Comparison of ENCODE assay signal across 18 cellular contexts in the genomic region with DNA sequence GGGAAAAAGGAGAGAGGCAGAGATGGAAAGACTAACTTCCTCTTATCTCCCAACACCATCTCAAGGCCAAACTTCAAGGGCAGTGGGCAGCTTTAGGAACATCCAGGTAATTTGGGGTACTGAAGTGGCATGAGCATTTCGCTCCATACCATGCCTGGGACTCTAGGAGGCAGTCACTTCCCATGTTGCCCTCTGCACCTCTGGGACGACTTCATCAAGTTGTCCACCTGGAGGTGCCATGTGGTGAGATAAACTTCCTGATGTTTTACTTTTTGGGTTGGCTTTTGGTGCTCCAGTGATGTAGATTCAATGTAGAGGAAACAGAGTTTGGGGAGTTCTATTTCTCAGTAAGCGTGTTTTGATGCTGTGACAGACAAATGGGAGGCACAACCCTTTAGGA. TPM values are rescaled to one million over a fixed set of nuclear protein-coding genes. Genes with fewer than 3 reads are reported as not detected.
DNase-seq lines count a peak whose midpoint lies in the region; ATAC-seq and TF ChIP-seq lines count a peak whose summit lies in the region.
"Had no signal": no experiment of that assay in that cellular context is flagged by ENCODE, and none has a peak within 500 bp of the region (broad histone marks: within the 10 kb centered on the region; RNA-seq: fewer than 3 reads in every experiment).

No MANE protein-coding gene starts in this region.

- no peak overlapping the region for H3K4me2 ChIP-seq in GM23338

- no peaks in the 10 kb centered on the region for H3K27me3 ChIP-seq in GM23338 (ENCODE audit: insufficient read depth)
- no peaks in the 10 kb centered on the region for H3K27me3 ChIP-seq in kidney epithelial cell (ENCODE audit: control insufficient read depth, insufficient read depth, low read length)
- no peaks in the 10 kb centered on the region for H3K27me3 ChIP-seq in lower lobe of right lung (ENCODE audit: low read depth)
- H3K27me3 ChIP-seq: MG63 had no signal

- intact Hi-C loops in lower lobe of right lung (cut with DNase I) = no loop called here

- H3K36me3 ChIP-seq in GM23338 (ENCODE audit: insufficient read depth) (no peaks in the 10 kb centered on the region), kidney epithelial cell (ENCODE audit: control insufficient read depth, insufficient read depth, low read length) (no peaks in the 10 kb centered on the region), lower lobe of right lung (no peaks in the 10 kb centered on the region)
- H3K36me3 ChIP-seq: MG63 had no signal

- no peak overlapping the region for H3K27ac ChIP-seq in C4-2B
- H3K27ac ChIP-seq in GM23338 (ENCODE audit: low read depth) = no peak overlapping the region
- no peak overlapping the region for H3K27ac ChIP-seq in lower lobe of right lung
- H3K27ac ChIP-seq: SK-N-MC had no signal

- peak; percentile 89 for ATAC-seq in GM23338
- no peak for ATAC-seq in lower lobe of right lung
- no peak for ATAC-seq in GM21529 (IDR thresholded peaks at IDR 0.05; ENCODE audit: unreplicated experiment)
- ATAC-seq: activated T-cell treated with anti-CD3 and anti-CD28 coated beads, Interleukin-2, amount 50 U/mL, for 72 hours; natural killer cell treated with Interleukin-12 subunit alpha and Interleukin-12 subunit beta and Interleukin-15 and Interleukin-18, amount 100 ng/mL, for 72 hours had no signal

- no peak overlapping the region for H3K4me3 Mint-ChIP-seq in GM23338
- H3K4me3 Mint-ChIP-seq: activated T-cell treated with anti-CD3 and anti-CD28 coated beads, Interleukin-2, amount 50 U/mL, for 72 hours; CD14-positive monocyte; natural killer cell treated with Interleukin-12 subunit alpha and Interleukin-12 subunit beta and Interleukin-15 and Interleukin-18, amount 100 ng/mL, for 72 hours had no signal

- no peaks in the 10 kb centered on the region; the same call in 1 of the 2 replicates for H3K4me1 ChIP-seq in GM23338 (ENCODE audit: insufficient read depth)
- peaks cover 18% of the 10 kb centered on the region for H3K4me1 ChIP-seq in lower lobe of right lung

- H3K9me3 Mint-ChIP-seq in GM23338 = no peaks in the 10 kb centered on the region
- H3K9me3 Mint-ChIP-seq: activated T-cell treated with anti-CD3 and anti-CD28 coated beads, Interleukin-2, amount 50 U/mL, for 72 hours; natural killer cell treated with Interleukin-12 subunit alpha and Interleukin-12 subunit beta and Interleukin-15 and Interleukin-18, amount 100 ng/mL, for 72 hours had no signal

- peaks cover 12% of the 10 kb centered on the region; the same call in 2 of the 3 replicates for H3K4me1 Mint-ChIP-seq in GM23338

- TF ChIP-seq CTCF in C4-2B (conservative IDR thresholded peaks at IDR 0.05) = peak; percentile 46
- TF ChIP-seq CTCF in GM23338 (conservative IDR thresholded peaks at IDR 0.05; ENCODE audit: low read depth in 2 of 2) = peak; percentile 58 to 93
- peak; percentile 35 for TF ChIP-seq CTCF in kidney epithelial cell (IDR thresholded peaks at IDR 0.05; ENCODE audit: insufficient read depth, low read length, poor library complexity, severe bottlenecking)
- no peak for TF ChIP-seq CTCF in lower lobe of right lung (IDR thresholded peaks at IDR 0.05)

- H3K4me3 ChIP-seq in GM23338 (no peak overlapping the region), kidney epithelial cell (ENCODE audit: low read depth, low read length) (no peak overlapping the region), lower lobe of right lung (no peak overlapping the region)
- H3K4me3 ChIP-seq: MG63, SK-N-MC had no signal

- no peaks in the 10 kb centered on the region for H4K20me1 ChIP-seq in GM23338 (replicated peaks; ENCODE audit: insufficient read depth)

- no peak overlapping the region for H3K27ac Mint-ChIP-seq in GM23338
- H3K27ac Mint-ChIP-seq: activated T-cell treated with anti-CD3 and anti-CD28 coated beads, Interleukin-2, amount 50 U/mL, for 72 hours; CD14-positive monocyte; natural killer cell treated with Interleukin-12 subunit alpha and Interleukin-12 subunit beta and Interleukin-15 and Interleukin-18, amount 100 ng/mL, for 72 hours had no signal

- DNase-seq in GM23338 (ENCODE audit: low spot score) (peak; percentile 72), RPMI8226 (peak; percentile 18), kidney epithelial cell (ENCODE audit: low read depth) (no peak), lower lobe of right lung (no peak), NCI-H1436 treated with DMSO at 0.1 percent for 48 hours (lab: John Stamatoyannopoulos, UW) (no peak)
- no peak for DNase-seq in activated T-cell treated with anti-CD3 and anti-CD28 coated beads, Interleukin-2, amount 50 U/mL, for 1 hour
- DNase-seq: activated CD4-positive, alpha-beta T cell treated with anti-CD3 and anti-CD28 coated beads for 1 hour; activated T-cell treated with anti-CD3 and anti-CD28 coated beads, Interleukin-2, amount 50 U/mL, for 72 hours; foreskin melanocyte; kidney glomerular epithelial cell; MG63; NCI-H510A had no signal

- no peaks in the 10 kb centered on the region for H3F3A ChIP-seq in GM23338 (replicated peaks; ENCODE audit: low read depth)

- no peaks in the 10 kb centered on the region for H3K36me3 Mint-ChIP-seq in GM23338 (ENCODE audit: low read depth)
- H3K36me3 Mint-ChIP-seq: natural killer cell treated with Interleukin-12 subunit alpha and Interleukin-12 subunit beta and Interleukin-15 and Interleukin-18, amount 100 ng/mL, for 72 hours had no signal

- no peaks in the 10 kb centered on the region for H3K79me2 ChIP-seq in GM23338 (replicated peaks; ENCODE audit: insufficient read depth)

- no peaks in the 10 kb centered on the region for H3K9me3 ChIP-seq in lower lobe of right lung
- H3K9me3 ChIP-seq: MG63 had no signal

- H2AFZ ChIP-seq in GM23338 = no peak overlapping the region

- no peaks in the 10 kb centered on the region for H3K9me2 ChIP-seq in GM23338 (ENCODE audit: insufficient read depth)

- no peaks in the 10 kb centered on the region for H3K27me3 Mint-ChIP-seq in GM23338 (ENCODE audit: insufficient read depth, low read depth, poor library complexity)

TF ChIP-seq in GM23338, 12 proteins besides CTCF, POLR2A, EP300 and RAD21 (continues in another document):
- TF ChIP-seq EZH2 (IDR thresholded peaks at IDR 0.05; ENCODE audit: low read depth, unreplicated experiment) = no peak
- TF ChIP-seq ETS1 (IDR thresholded peaks at IDR 0.05) = no peak
- TF ChIP-seq CREB1 (CRISPR knock-in tag; IDR thresholded peaks at IDR 0.05; ENCODE audit: low read depth) = no peak
- no peak for TF ChIP-seq JUNB (IDR thresholded peaks at IDR 0.05; ENCODE audit: unreplicated experiment)
- no peak for TF ChIP-seq ZNF331 (CRISPR knock-in tag; IDR thresholded peaks at IDR 0.05; ENCODE audit: low read depth)
- no peak for TF ChIP-seq NANOG (IDR thresholded peaks at IDR 0.05; ENCODE audit: borderline replicate concordance)
- no peak for TF ChIP-seq POLR2AphosphoS5 (IDR thresholded peaks at IDR 0.05; ENCODE audit: low read depth)
- no peak for TF ChIP-seq REST (IDR thresholded peaks at IDR 0.05; ENCODE audit: unreplicated experiment)
- no peak for TF ChIP-seq STAT1 (IDR thresholded peaks at IDR 0.05; ENCODE audit: unreplicated experiment)

RNA-seq across cellular contexts. Expression of gene UPP2, which starts 56.3 kb away (rescaled TPM):
- total RNA-seq in GM23338 (2014; rRNA removed; shearing (Covaris generic)) = not detected in 2 replicates
- polyA plus RNA-seq in GM23338 (2016; fragmentation: Nextera tagmentation; extraction: Ambion mirVana) = not detected in 2 replicates
- not detected in 2 replicates for total RNA-seq in kidney epithelial cell
- not detected for total RNA-seq in lower lobe of right lung
- total RNA-seq: activated T-cell treated with anti-CD3 and anti-CD28 coated beads, Interleukin-2, amount 50 U/mL, for 72 hours; natural killer cell treated with Interleukin-12 subunit alpha and Interleukin-12 subunit beta and Interleukin-15 and Interleukin-18, amount 100 ng/mL, for 72 hours; subcutaneous adipose tissue had no signal
- polyA plus RNA-seq: CD14-positive monocyte had no signal

Comparison
In these comparisons a context has a peak if more than half of its experiments do, and no peak if none do; other contexts are left out.
1. DNase-seq: peak in GM23338 (single experiment) and RPMI8226 (single experiment); none in kidney epithelial cell (single experiment), lower lobe of right lung (single experiment), activated T-cell treated with anti-CD3 and anti-CD28 coated beads, Interleukin-2, amount 50 U/mL, for 1 hour (single experiment) and NCI-H1436 treated with DMSO at 0.1 percent for 48 hours (single experiment).